Comparison of ENCODE assay signal across 8 cellular contexts in genomic region chr4:88007304-88008132, GRCh38. TPM values are rescaled to one million over a fixed set of nuclear protein-coding genes. Genes with fewer than 3 reads are reported as not detected.
DNase-seq lines count a peak whose midpoint lies in the region; ATAC-seq and TF ChIP-seq lines count a peak whose summit lies in the region.

PKD2 (plus strand) TSS chr4:88007635; CDS start chr4:88007734, 99 bp downstream.

- WGBS in smooth muscle cell (ENCODE audit: low lambda C conversion rate), result under 1% methylated on average over 80 of the region's 117 CpGs

- H3K4me1 ChIP-seq in breast epithelium (no peaks in the 10 kb centered on the region), smooth muscle cell (ENCODE audit: low read depth) (peaks cover 23% of the 10 kb centered on the region)

- TF ChIP-seq CTCF in VCaP (conservative IDR thresholded peaks at IDR 0.05) (no peak; the same call in 1 of the 2 replicates), breast epithelium (IDR thresholded peaks at IDR 0.05) (no peak), smooth muscle cell (IDR thresholded peaks at IDR 0.05; ENCODE audit: borderline replicate concordance, insufficient read depth, poor library complexity, severe bottlenecking) (no peak)

- no peak for TF ChIP-seq POLR2A in breast epithelium (IDR thresholded peaks at IDR 0.05)

- H3K4me3 ChIP-seq in breast epithelium, result peak within 1 kb of the TSS; percentile 85 to 91 (median 90)
- H3K4me3 ChIP-seq in smooth muscle cell, result peak within 1 kb of the TSS; percentile 84

- DNase-seq in NCI-H1417 (lab: John Stamatoyannopoulos, UW), result peak; percentile 81 to 86 (median 85)
- DNase-seq in NCI-H1417 treated with DMSO at 0.1 percent for 48 hours (lab: John Stamatoyannopoulos, UW), result no peak
- peak; percentile 2 for DNase-seq in NCI-H146 treated with DMSO at 0.1 percent for 48 hours (lab: John Stamatoyannopoulos, UW; ENCODE audit: unreplicated experiment)
- DNase-seq in breast epithelium (ENCODE audit: low spot score in 2 of 2), result peak; percentile 62 to 63
- peak; percentile 91 for DNase-seq in iPS-NIHi7 (ENCODE audit: extremely low spot score)
- peak; percentile 54 for DNase-seq in smooth muscle cell (lab: John Stamatoyannopoulos, UW; ENCODE audit: unreplicated experiment)

- H3K27ac ChIP-seq in VCaP, result peak within 1 kb of the TSS; percentile 91
- H3K27ac ChIP-seq in breast epithelium, result peak within 1 kb of the TSS; percentile 82 to 92
- peak within 1 kb of the TSS; percentile 22 for H3K27ac ChIP-seq in smooth muscle cell (ENCODE audit: low read depth)

- peaks cover 39% of the 10 kb centered on the region for H4K20me1 ChIP-seq in smooth muscle cell (ENCODE audit: low read depth)

- H3K36me3 ChIP-seq in breast epithelium (no peaks in the 10 kb centered on the region), smooth muscle cell (ENCODE audit: low read depth) (no peaks in the 10 kb centered on the region)

- no peaks in the 10 kb centered on the region for H3K27me3 ChIP-seq in breast epithelium
- no peaks in the 10 kb centered on the region for H3K27me3 ChIP-seq in smooth muscle cell (ENCODE audit: low read depth)

- H3K9me3 ChIP-seq in breast epithelium (no peaks in the 10 kb centered on the region), smooth muscle cell (replicated peaks; ENCODE audit: low read depth) (no peaks in the 10 kb centered on the region)

- H3K79me2 ChIP-seq in smooth muscle cell (ENCODE audit: low read depth), result peaks cover 45% of the 10 kb centered on the region

- ATAC-seq in HG02678 (IDR thresholded peaks at IDR 0.05; ENCODE audit: unreplicated experiment), result peak; percentile 88

- no peaks in the 10 kb centered on the region for H3F3A ChIP-seq in smooth muscle cell (ENCODE audit: low read depth)

- H3K4me2 ChIP-seq in smooth muscle cell, result peak within 1 kb of the TSS; percentile 94

- peak within 1 kb of the TSS; percentile 62 for H3K9ac ChIP-seq in smooth muscle cell (ENCODE audit: low read depth)

- H2AFZ ChIP-seq in smooth muscle cell (ENCODE audit: low read depth), result peak within 1 kb of the TSS; percentile 64

- intact Hi-C loops in breast epithelium (cut with DNase I; ENCODE audit: low total_unique reads), result no loop called here

RNA-seq across cellular contexts. Expression of gene PKD2, which starts in this region (rescaled TPM):
- total RNA-seq in breast epithelium (10 to 100 TPM; 60.0 to 66.2 (median 61.3) TPM), smooth muscle cell (40.6 and 41.4 TPM in 2 replicates)
- 13.1 and 19.8 TPM in 2 replicates for polyA plus RNA-seq in smooth muscle cell

Comparison
In these comparisons a context has a peak if more than half of its experiments do, and no peak if none do; other contexts are left out.
1. H3K27ac ChIP-seq: peak in every context shown above with its lines; median percentile 91 in VCaP; 87 in breast epithelium; 22 in smooth muscle cell.